17 cellular contexts compared by ENCODE assay signal in the genomic region with DNA sequence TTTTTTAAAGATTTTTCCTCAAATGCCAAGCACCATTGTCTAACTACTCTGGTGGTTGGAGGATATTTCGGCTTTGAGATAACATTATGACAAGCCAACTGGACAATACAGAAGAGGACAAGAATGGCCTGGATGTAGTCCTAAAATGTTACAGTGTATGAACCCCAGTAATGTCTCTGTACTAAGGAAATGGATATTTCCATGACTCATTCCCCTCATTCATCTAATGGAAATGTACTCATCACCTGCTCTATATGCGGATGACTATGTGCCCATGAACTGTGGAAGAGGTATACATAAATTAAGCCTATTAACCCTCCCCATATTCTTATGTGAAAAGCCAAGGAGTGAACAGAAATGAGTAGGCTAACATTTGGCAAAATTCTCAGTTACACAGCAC.
DNase-seq lines count a peak whose midpoint lies in the region; ATAC-seq and TF ChIP-seq lines count a peak whose summit lies in the region.
"Had no signal": no experiment of that assay in that cellular context is flagged by ENCODE, and none has a peak within 500 bp of the region (broad histone marks: within the 10 kb centered on the region; RNA-seq: fewer than 3 reads in every experiment).

No MANE protein-coding gene starts in this region.

- H3K36me3 Mint-ChIP-seq in natural killer cell treated with Interleukin-12 subunit alpha and Interleukin-12 subunit beta and Interleukin-15 and Interleukin-18, amount 100 ng/mL, for 72 hours: no peaks in the 10 kb centered on the region
- H3K36me3 Mint-ChIP-seq in activated naive CD8-positive, alpha-beta T cell treated with anti-CD3 and anti-CD28 coated beads for 36 hours: no peaks in the 10 kb centered on the region
- H3K36me3 Mint-ChIP-seq: immature natural killer cell, T-cell had no signal

- no peak overlapping the region for H3K27ac Mint-ChIP-seq in natural killer cell treated with Interleukin-12 subunit alpha and Interleukin-12 subunit beta and Interleukin-15 and Interleukin-18, amount 100 ng/mL, for 72 hours
- H3K27ac Mint-ChIP-seq in activated naive CD8-positive, alpha-beta T cell treated with anti-CD3 and anti-CD28 coated beads for 36 hours: no peak overlapping the region
- H3K27ac Mint-ChIP-seq: immature natural killer cell; stimulated activated naive CD8-positive, alpha-beta T cell treated with anti-CD3 and anti-CD28 coated beads, Interleukin-15, amount 100 ng/mL, for 72 hours; T-cell had no signal

- no peaks in the 10 kb centered on the region for H3K27me3 Mint-ChIP-seq in natural killer cell treated with Interleukin-12 subunit alpha and Interleukin-12 subunit beta and Interleukin-15 and Interleukin-18, amount 100 ng/mL, for 72 hours
- peaks cover 7% of the 10 kb centered on the region for H3K27me3 Mint-ChIP-seq in activated naive CD8-positive, alpha-beta T cell treated with anti-CD3 and anti-CD28 coated beads for 36 hours
- H3K27me3 Mint-ChIP-seq: stimulated activated naive CD8-positive, alpha-beta T cell treated with anti-CD3 and anti-CD28 coated beads, Interleukin-15, amount 100 ng/mL, for 72 hours; T-cell had no signal

- no peak overlapping the region for H3K4me3 ChIP-seq in WERI-Rb-1 (ENCODE audit: low read depth, low read length)
- H3K4me3 ChIP-seq: Peyer's patch, upper lobe of right lung had no signal

- no peak for ATAC-seq in natural killer cell treated with Interleukin-12 subunit alpha and Interleukin-12 subunit beta and Interleukin-15 and Interleukin-18, amount 100 ng/mL, for 72 hours
- no peak for ATAC-seq in HG02938 (IDR thresholded peaks at IDR 0.05; ENCODE audit: unreplicated experiment)
- ATAC-seq: stimulated activated naive CD8-positive, alpha-beta T cell treated with anti-CD3 and anti-CD28 coated beads, Interleukin-15, amount 100 ng/mL, for 72 hours; T-cell; upper lobe of right lung had no signal

- no peaks in the 10 kb centered on the region for H3K27me3 ChIP-seq in WERI-Rb-1 (ENCODE audit: insufficient read depth, low read depth, severe bottlenecking)
- H3K27me3 ChIP-seq: Peyer's patch, upper lobe of right lung had no signal

- H3K4me1 Mint-ChIP-seq in natural killer cell treated with Interleukin-12 subunit alpha and Interleukin-12 subunit beta and Interleukin-15 and Interleukin-18, amount 100 ng/mL, for 72 hours (ENCODE audit: low read depth in 2 of 2): no peaks in the 10 kb centered on the region
- no peaks in the 10 kb centered on the region for H3K4me1 Mint-ChIP-seq in activated naive CD8-positive, alpha-beta T cell treated with anti-CD3 and anti-CD28 coated beads for 36 hours
- H3K4me1 Mint-ChIP-seq: immature natural killer cell; stimulated activated naive CD8-positive, alpha-beta T cell treated with anti-CD3 and anti-CD28 coated beads, Interleukin-15, amount 100 ng/mL, for 72 hours; T-cell had no signal

- H3K9me3 ChIP-seq in WERI-Rb-1 (ENCODE audit: severe bottlenecking): no peaks in the 10 kb centered on the region
- H3K9me3 ChIP-seq: Peyer's patch, upper lobe of right lung had no signal

- no peak for TF ChIP-seq CTCF in WERI-Rb-1 (IDR thresholded peaks at IDR 0.05; ENCODE audit: low read depth, low read length)

- H3K27ac ChIP-seq in WERI-Rb-1: no peak overlapping the region
- H3K27ac ChIP-seq: C4-2B, Peyer's patch, upper lobe of right lung had no signal

- no peaks in the 10 kb centered on the region for H3K36me3 ChIP-seq in WERI-Rb-1
- H3K36me3 ChIP-seq: Peyer's patch, upper lobe of right lung had no signal

- no peak overlapping the region for H3K4me3 Mint-ChIP-seq in natural killer cell treated with Interleukin-12 subunit alpha and Interleukin-12 subunit beta and Interleukin-15 and Interleukin-18, amount 100 ng/mL, for 72 hours
- H3K4me3 Mint-ChIP-seq in activated naive CD8-positive, alpha-beta T cell treated with anti-CD3 and anti-CD28 coated beads for 36 hours: no peak overlapping the region
- H3K4me3 Mint-ChIP-seq: immature natural killer cell; stimulated activated naive CD8-positive, alpha-beta T cell treated with anti-CD3 and anti-CD28 coated beads, Interleukin-15, amount 100 ng/mL, for 72 hours; T-cell had no signal

- DNase-seq in ELR (ENCODE audit: low read depth): peak; percentile 72
- peak; percentile 55 for DNase-seq in LHCN-M2 (ENCODE audit: low read depth)
- peak; percentile 34 for DNase-seq in astrocyte of the hippocampus (ENCODE audit: low read depth, low spot score)
- peak; percentile 14 for DNase-seq in kidney glomerular epithelial cell (lab: John Stamatoyannopoulos, UW)
- no peak for DNase-seq in natural killer cell treated with Interleukin-12 subunit alpha and Interleukin-12 subunit beta and Interleukin-15 and Interleukin-18, amount 100 ng/mL, for 72 hours (ENCODE audit: low spot score)
- DNase-seq in activated naive CD8-positive, alpha-beta T cell treated with anti-CD3 and anti-CD28 coated beads for 36 hours: no peak
- no peak for DNase-seq in WERI-Rb-1
- DNase-seq: immature natural killer cell; Karpas-422; NCI-H1930; NCI-H526 treated with DMSO at 0.1 percent for 48 hours; Peyer's patch; stimulated activated naive CD8-positive, alpha-beta T cell treated with anti-CD3 and anti-CD28 coated beads, Interleukin-15, amount 100 ng/mL, for 72 hours; T-cell; upper lobe of right lung had no signal

- no peaks in the 10 kb centered on the region for H3K9me3 Mint-ChIP-seq in natural killer cell treated with Interleukin-12 subunit alpha and Interleukin-12 subunit beta and Interleukin-15 and Interleukin-18, amount 100 ng/mL, for 72 hours
- no peaks in the 10 kb centered on the region for H3K9me3 Mint-ChIP-seq in activated naive CD8-positive, alpha-beta T cell treated with anti-CD3 and anti-CD28 coated beads for 36 hours
- H3K9me3 Mint-ChIP-seq: stimulated activated naive CD8-positive, alpha-beta T cell treated with anti-CD3 and anti-CD28 coated beads, Interleukin-15, amount 100 ng/mL, for 72 hours had no signal

Comparison
In these comparisons a context has a peak if more than half of its experiments do, and no peak if none do; other contexts are left out.
1. DNase-seq: peak in ELR (single experiment), LHCN-M2 (single experiment), astrocyte of the hippocampus (single experiment) and kidney glomerular epithelial cell (single experiment); none in natural killer cell treated with Interleukin-12 subunit alpha and Interleukin-12 subunit beta and Interleukin-15 and Interleukin-18, amount 100 ng/mL, for 72 hours (single experiment), activated naive CD8-positive, alpha-beta T cell treated with anti-CD3 and anti-CD28 coated beads for 36 hours (single experiment) and WERI-Rb-1 (single experiment).